In genomic region chr1:100720751-100721150, GRCh38 we compare ENCODE assay signal across 17 cellular contexts. TPM values are rescaled to one million over a fixed set of nuclear protein-coding genes. Genes with fewer than 3 reads are reported as not detected.
DNase-seq lines count a peak whose midpoint lies in the region; TF ChIP-seq lines count a peak whose summit lies in the region.
"Had no signal": no experiment of that assay in that cellular context is flagged by ENCODE, and none has a peak within 500 bp of the region (broad histone marks: within the 10 kb centered on the region; RNA-seq: fewer than 3 reads in every experiment).

No MANE protein-coding gene starts in this region.

- no peaks in the 10 kb centered on the region for H3K9me3 ChIP-seq in adrenal gland (replicated peaks in 1 of 3)
- no peaks in the 10 kb centered on the region for H3K9me3 ChIP-seq in osteoblast (ENCODE audit: low read depth, low read length)

- TF ChIP-seq CTCF in adrenal gland (IDR thresholded peaks at IDR 0.05) (no peak), fibroblast of villous mesenchyme (IDR thresholded peaks at IDR 0.05; ENCODE audit: insufficient read depth, low read depth, low read length) (no peak), osteoblast (IDR thresholded peaks at IDR 0.05; ENCODE audit: extremely low read depth, low read depth, low read length) (no peak), type B pancreatic cell (conservative IDR thresholded peaks at IDR 0.05) (no peak)

- intact Hi-C loops in adrenal gland (cut with DNase I): loop anchor here in 1 of 2 donors (10.0 kb wide), 1 partner anchor 144 kb away; no protein-coding TSS in a partner anchor

- H3K4me1 ChIP-seq in adrenal gland (replicated peaks in 1 of 2): peaks cover 23 to 42% of the 10 kb centered on the region in 2 donors
- peaks cover 33% of the 10 kb centered on the region for H3K4me1 ChIP-seq in osteoblast (ENCODE audit: insufficient read depth, low read length)

- DNase-seq in adrenal gland (no peak), fibroblast of villous mesenchyme (ENCODE audit: low read depth) (no peak), osteoblast (ENCODE audit: insufficient read length, low spot score, missing footprints) (no peak), type B pancreatic cell (ENCODE audit: extremely low spot score, unreplicated experiment) (no peak), SW480 (ENCODE audit: low spot score) (no peak), RKO (ENCODE audit: low spot score) (no peak)
- no peak for DNase-seq in activated CD4-positive, alpha-beta T cell treated with anti-CD3 and anti-CD28 coated beads, Interleukin-2, amount 10 ng/mL, durations not matched to agents 7 days and 5 days
- DNase-seq: activated CD4-positive, alpha-beta T cell treated with anti-CD3 and anti-CD28 coated beads for 36 hours; CD8-positive, alpha-beta T cell; effector memory CD8-positive, alpha-beta T cell; GOT3; NCI-H1092 treated with DMSO at 0.1 percent for 48 hours; NCI-H345; occipital lobe; stimulated activated CD4-positive, alpha-beta T cell treated with anti-CD3 and anti-CD28 coated beads, Interleukin-2, amount 100 ng/mL, for 24 hours had no signal

- H3K27ac Mint-ChIP-seq in type B pancreatic cell: no peak overlapping the region
- H3K27ac Mint-ChIP-seq in activated CD4-positive, alpha-beta T cell treated with anti-CD3 and anti-CD28 coated beads, Interleukin-2, amount 10 ng/mL, durations not matched to agents 7 days and 5 days: no peak overlapping the region
- H3K27ac Mint-ChIP-seq: activated CD4-positive, alpha-beta T cell treated with anti-CD3 and anti-CD28 coated beads for 36 hours; CD8-positive, alpha-beta T cell; effector memory CD8-positive, alpha-beta T cell; IgD-negative memory B cell; stimulated activated memory B cell treated with anti-CD40 and anti-IgM and Interleukin-4, amounts not matched to agents 10 μg/mL and 1 μg/mL and 100 μg/mL, for 72 hours had no signal

- no peaks in the 10 kb centered on the region for H3K9me3 Mint-ChIP-seq in type B pancreatic cell
- no peaks in the 10 kb centered on the region for H3K9me3 Mint-ChIP-seq in activated CD4-positive, alpha-beta T cell treated with anti-CD3 and anti-CD28 coated beads, Interleukin-2, amount 10 ng/mL, durations not matched to agents 7 days and 5 days
- H3K9me3 Mint-ChIP-seq: CD8-positive, alpha-beta T cell; effector memory CD8-positive, alpha-beta T cell; stimulated activated memory B cell treated with anti-CD40 and anti-IgM and Interleukin-4, amounts not matched to agents 10 μg/mL and 1 μg/mL and 100 μg/mL, for 72 hours had no signal

- H3K4me3 ChIP-seq in adrenal gland (peak overlapping the region in 2 of 4 donors; percentile 7 to 60), fibroblast of villous mesenchyme (ENCODE audit: low read depth, low read length) (peak overlapping the region; percentile 75), osteoblast (ENCODE audit: insufficient read depth, low read length) (peak overlapping the region; percentile 78)

- peaks cover 3% of the 10 kb centered on the region for H3K27me3 Mint-ChIP-seq in type B pancreatic cell
- H3K27me3 Mint-ChIP-seq in activated CD4-positive, alpha-beta T cell treated with anti-CD3 and anti-CD28 coated beads, Interleukin-2, amount 10 ng/mL, durations not matched to agents 7 days and 5 days: peaks cover 21% of the 10 kb centered on the region

- no peaks in the 10 kb centered on the region for H3K27me3 ChIP-seq in adrenal gland
- no peaks in the 10 kb centered on the region for H3K27me3 ChIP-seq in osteoblast (ENCODE audit: insufficient read depth, low read length)

- H2AFZ ChIP-seq in osteoblast (ENCODE audit: low read length): no peak overlapping the region

- TF ChIP-seq POLR2A in adrenal gland (IDR thresholded peaks at IDR 0.05): no peak

- POLR2A ChIA-PET in activated CD4-positive, alpha-beta T cell treated with anti-CD3 and anti-CD28 coated beads, Interleukin-2, amount 10 ng/mL, durations not matched to agents 7 days and 5 days (lab: Charles Lee): no interaction called here

- peaks cover 5% of the 10 kb centered on the region for H3K36me3 Mint-ChIP-seq in type B pancreatic cell
- no peaks in the 10 kb centered on the region for H3K36me3 Mint-ChIP-seq in activated CD4-positive, alpha-beta T cell treated with anti-CD3 and anti-CD28 coated beads, Interleukin-2, amount 10 ng/mL, durations not matched to agents 7 days and 5 days (ENCODE audit: low read depth)
- H3K36me3 Mint-ChIP-seq: CD8-positive, alpha-beta T cell; stimulated activated memory B cell treated with anti-CD40 and anti-IgM and Interleukin-4, amounts not matched to agents 10 μg/mL and 1 μg/mL and 100 μg/mL, for 72 hours had no signal

- CTCF ChIA-PET in activated CD4-positive, alpha-beta T cell treated with anti-CD3 and anti-CD28 coated beads, Interleukin-2, amount 10 ng/mL, durations not matched to agents 7 days and 5 days (lab: Charles Lee): no interaction called here

- no peaks in the 10 kb centered on the region for H4K20me1 ChIP-seq in osteoblast (ENCODE audit: insufficient read depth, low read length)

- H3K27ac ChIP-seq in adrenal gland (peak overlapping the region in 4 of 5 donors; percentile 37 to 86 (median 70)), osteoblast (ENCODE audit: low read depth, low read length) (peak overlapping the region; percentile 78)

- peaks cover 10% of the 10 kb centered on the region for H3K4me1 Mint-ChIP-seq in type B pancreatic cell (ENCODE audit: unreplicated experiment)
- no peaks in the 10 kb centered on the region for H3K4me1 Mint-ChIP-seq in activated CD4-positive, alpha-beta T cell treated with anti-CD3 and anti-CD28 coated beads, Interleukin-2, amount 10 ng/mL, durations not matched to agents 7 days and 5 days
- H3K4me1 Mint-ChIP-seq: activated CD4-positive, alpha-beta T cell treated with anti-CD3 and anti-CD28 coated beads for 36 hours had no signal

- H3K4me2 ChIP-seq in osteoblast (ENCODE audit: insufficient read depth, low read length): peak overlapping the region; percentile 90

- peak overlapping the region; percentile 85 for H3K4me3 Mint-ChIP-seq in type B pancreatic cell
- H3K4me3 Mint-ChIP-seq in activated CD4-positive, alpha-beta T cell treated with anti-CD3 and anti-CD28 coated beads, Interleukin-2, amount 10 ng/mL, durations not matched to agents 7 days and 5 days: no peak overlapping the region
- H3K4me3 Mint-ChIP-seq: activated CD4-positive, alpha-beta T cell treated with anti-CD3 and anti-CD28 coated beads for 36 hours; IgD-negative memory B cell; stimulated activated memory B cell treated with anti-CD40 and anti-IgM and Interleukin-4, amounts not matched to agents 10 μg/mL and 1 μg/mL and 100 μg/mL, for 72 hours had no signal

- H3K36me3 ChIP-seq in adrenal gland (replicated peaks in 1 of 2) (peaks cover 0 to 9% of the 10 kb centered on the region in 2 donors), osteoblast (ENCODE audit: insufficient read depth, low read length) (peaks cover 27% of the 10 kb centered on the region)

- H3K79me2 ChIP-seq in osteoblast (ENCODE audit: insufficient read depth, low read length): peaks cover 51% of the 10 kb centered on the region

RNA-seq across cellular contexts. Expression of gene VCAM1, which starts 1.2 kb away (rescaled TPM):
- total RNA-seq in adrenal gland (100 to 1,000 TPM in 1 of 8 donors, 10 to 100 TPM in 7; 36.4 to 113 (median 78.3) TPM), fibroblast of villous mesenchyme (28.3 and 54.8 TPM in 2 replicates), osteoblast (382 and 511 TPM in 2 replicates), type B pancreatic cell (ENCODE audit: low replicate concordance) (0.74 and 37.0 TPM in 2 replicates)
- polyA plus RNA-seq in adrenal gland: 100 to 1,000 TPM in 1 of 3 donors, 10 to 100 TPM in 2; 32.3 to 162 (median 38.0) TPM
- not detected for total RNA-seq in activated CD4-positive, alpha-beta T cell treated with anti-CD3 and anti-CD28 coated beads, Interleukin-2, amount 10 ng/mL, durations not matched to agents 7 days and 5 days
- total RNA-seq: activated CD4-positive, alpha-beta T cell treated with anti-CD3 and anti-CD28 coated beads for 36 hours had no signal
- polyA plus RNA-seq: IgD-negative memory B cell had no signal
